In the genomic region with DNA sequence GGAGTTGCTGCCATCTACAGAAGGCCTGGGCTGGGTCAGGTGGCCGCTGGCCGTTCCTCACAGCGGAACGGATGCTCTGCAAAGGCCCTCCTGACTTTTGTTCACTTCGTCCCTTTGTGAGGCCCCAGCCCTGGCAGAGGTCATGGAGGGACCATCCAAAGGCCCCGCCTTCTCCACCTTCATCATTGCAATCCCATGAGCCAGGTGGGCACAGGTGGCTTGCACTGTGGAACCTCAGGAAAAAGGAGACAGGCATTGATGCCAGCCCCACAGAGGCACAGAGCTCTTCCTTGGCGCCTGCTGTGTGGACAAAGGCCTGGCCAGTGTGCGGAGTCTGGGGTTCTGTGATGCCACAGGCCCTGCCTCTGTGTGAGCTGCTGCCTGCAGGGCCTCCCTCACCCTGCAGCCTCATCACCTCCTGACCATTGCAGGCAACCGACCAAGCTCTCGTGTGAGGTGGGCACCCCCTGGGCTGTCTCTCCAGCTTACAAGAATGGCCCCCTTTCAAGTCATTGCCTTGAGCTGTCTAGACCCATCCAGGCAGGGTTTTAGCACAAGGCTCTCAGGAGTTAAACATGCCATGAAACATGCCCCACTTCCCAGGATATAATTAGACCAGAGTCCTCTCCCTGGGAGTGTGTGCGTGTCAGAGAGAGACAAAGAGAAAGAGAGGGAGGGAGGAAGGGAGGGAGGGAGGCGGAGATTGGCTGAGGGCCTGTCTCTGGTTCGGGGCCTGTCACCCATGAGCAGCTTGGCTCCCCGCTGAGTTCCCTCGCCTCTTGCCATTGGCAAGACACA, we compare ENCODE assay signal across 1 cellular context.
TF ChIP-seq lines count a peak whose summit lies in the region.

No MANE protein-coding gene starts in this region.

TF ChIP-seq in SK-N-SH, 30 proteins besides CTCF, POLR2A, EP300 and RAD21 (continued from another document):
- TF ChIP-seq, protein P1, sequence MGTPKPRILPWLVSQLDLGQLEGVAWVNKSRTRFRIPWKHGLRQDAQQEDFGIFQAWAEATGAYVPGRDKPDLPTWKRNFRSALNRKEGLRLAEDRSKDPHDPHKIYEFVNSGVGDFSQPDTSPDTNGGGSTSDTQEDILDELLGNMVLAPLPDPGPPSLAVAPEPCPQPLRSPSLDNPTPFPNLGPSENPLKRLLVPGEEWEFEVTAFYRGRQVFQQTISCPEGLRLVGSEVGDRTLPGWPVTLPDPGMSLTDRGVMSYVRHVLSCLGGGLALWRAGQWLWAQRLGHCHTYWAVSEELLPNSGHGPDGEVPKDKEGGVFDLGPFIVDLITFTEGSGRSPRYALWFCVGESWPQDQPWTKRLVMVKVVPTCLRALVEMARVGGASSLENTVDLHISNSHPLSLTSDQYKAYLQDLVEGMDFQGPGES (IDR thresholded peaks at IDR 0.05; ENCODE audit: low read depth, low read length): no peak
- peak; percentile 38; the same call in 1 of the 2 replicates for TF ChIP-seq TCF12 (IDR thresholded peaks at IDR 0.05)
- peak; percentile 49; the same call in 1 of the 2 replicates for TF ChIP-seq MXI1 (IDR thresholded peaks at IDR 0.05; ENCODE audit: low read depth, low read length)
- TF ChIP-seq CHD2 (IDR thresholded peaks at IDR 0.05; ENCODE audit: low read length, partially characterized antibody): no peak
TF ChIP-seq in SK-N-SH: peak in this region for 4.
